In the genomic region with DNA sequence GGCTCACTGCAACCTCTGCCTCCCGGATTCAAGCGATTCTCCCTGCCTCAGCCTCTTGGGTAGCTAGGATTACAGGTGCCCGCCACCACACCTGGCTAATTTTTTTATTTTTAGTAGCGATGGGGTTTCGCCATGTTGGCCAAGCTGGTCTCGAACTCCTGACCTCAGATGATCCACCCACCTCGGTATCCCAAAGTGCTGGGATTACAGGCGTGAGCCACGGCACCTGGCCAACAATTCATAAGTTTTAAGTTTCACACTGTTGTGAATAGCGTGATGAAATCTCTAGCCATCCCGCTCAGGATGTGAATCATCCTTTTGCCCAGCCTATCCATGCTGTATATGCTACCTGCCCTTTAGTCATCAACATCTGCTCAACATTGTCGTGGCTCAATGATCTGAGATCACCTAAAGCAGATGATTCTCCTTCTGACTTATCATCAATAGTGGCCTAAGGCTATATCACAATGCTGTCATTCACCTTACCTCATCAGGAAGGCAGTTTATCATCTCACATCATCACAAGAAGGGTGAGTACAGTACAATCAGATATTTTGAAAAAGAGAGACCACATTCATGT, we compare ENCODE assay signal across 1 cellular context.
TF ChIP-seq lines count a peak whose summit lies in the region.

No MANE protein-coding gene starts in this region.

TF ChIP-seq in HEK293, 187 proteins besides CTCF, POLR2A, EP300 and RAD21 (continued from another document):
- TF ChIP-seq, protein P1, sequence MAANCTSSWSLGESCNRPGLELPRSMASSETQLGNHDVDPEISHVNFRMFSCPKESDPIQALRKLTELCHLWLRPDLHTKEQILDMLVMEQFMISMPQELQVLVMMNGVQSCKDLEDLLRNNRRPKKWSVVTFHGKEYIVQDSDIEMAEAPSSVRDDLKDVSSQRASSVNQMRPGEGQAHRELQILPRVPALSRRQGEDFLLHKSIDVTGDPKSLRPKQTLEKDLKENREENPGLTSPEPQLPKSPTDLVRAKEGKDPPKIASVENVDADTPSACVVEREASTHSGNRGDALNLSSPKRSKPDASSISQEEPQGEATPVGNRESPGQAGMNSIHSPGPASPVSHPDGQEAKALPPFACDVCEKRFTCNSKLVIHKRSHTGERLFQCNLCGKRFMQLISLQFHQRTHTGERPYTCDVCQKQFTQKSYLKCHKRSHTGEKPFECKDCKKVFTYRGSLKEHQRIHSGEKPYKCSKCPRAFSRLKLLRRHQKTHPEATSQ (tag by site-specific recombination; IDR thresholded peaks at IDR 0.05) = no peak
- TF ChIP-seq, protein P2, sequence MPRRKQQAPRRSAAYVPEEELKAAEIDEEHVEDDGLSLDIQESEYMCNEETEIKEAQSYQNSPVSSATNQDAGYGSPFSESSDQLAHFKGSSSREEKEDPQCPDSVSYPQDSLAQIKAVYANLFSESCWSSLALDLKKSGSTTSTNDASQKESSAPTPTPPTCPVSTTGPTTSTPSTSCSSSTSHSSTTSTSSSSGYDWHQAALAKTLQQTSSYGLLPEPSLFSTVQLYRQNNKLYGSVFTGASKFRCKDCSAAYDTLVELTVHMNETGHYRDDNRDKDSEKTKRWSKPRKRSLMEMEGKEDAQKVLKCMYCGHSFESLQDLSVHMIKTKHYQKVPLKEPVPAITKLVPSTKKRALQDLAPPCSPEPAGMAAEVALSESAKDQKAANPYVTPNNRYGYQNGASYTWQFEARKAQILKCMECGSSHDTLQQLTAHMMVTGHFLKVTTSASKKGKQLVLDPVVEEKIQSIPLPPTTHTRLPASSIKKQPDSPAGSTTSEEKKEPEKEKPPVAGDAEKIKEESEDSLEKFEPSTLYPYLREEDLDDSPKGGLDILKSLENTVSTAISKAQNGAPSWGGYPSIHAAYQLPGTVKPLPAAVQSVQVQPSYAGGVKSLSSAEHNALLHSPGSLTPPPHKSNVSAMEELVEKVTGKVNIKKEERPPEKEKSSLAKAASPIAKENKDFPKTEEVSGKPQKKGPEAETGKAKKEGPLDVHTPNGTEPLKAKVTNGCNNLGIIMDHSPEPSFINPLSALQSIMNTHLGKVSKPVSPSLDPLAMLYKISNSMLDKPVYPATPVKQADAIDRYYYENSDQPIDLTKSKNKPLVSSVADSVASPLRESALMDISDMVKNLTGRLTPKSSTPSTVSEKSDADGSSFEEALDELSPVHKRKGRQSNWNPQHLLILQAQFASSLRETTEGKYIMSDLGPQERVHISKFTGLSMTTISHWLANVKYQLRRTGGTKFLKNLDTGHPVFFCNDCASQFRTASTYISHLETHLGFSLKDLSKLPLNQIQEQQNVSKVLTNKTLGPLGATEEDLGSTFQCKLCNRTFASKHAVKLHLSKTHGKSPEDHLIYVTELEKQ (tag by site-specific recombination; IDR thresholded peaks at IDR 0.05; ENCODE audit: borderline replicate concordance) = peak; percentile 62; the same call in 1 of the 2 replicates
- TF ChIP-seq ZNF221 (tag by site-specific recombination; IDR thresholded peaks at IDR 0.05; ENCODE audit: borderline replicate concordance) = no peak
- no peak for TF ChIP-seq SETDB1 (IDR thresholded peaks at IDR 0.05; ENCODE audit: insufficient read length, low read length)
- no peak for TF ChIP-seq SALL2 (tag by site-specific recombination; IDR thresholded peaks at IDR 0.05; ENCODE audit: borderline replicate concordance)
- TF ChIP-seq, protein P3, sequence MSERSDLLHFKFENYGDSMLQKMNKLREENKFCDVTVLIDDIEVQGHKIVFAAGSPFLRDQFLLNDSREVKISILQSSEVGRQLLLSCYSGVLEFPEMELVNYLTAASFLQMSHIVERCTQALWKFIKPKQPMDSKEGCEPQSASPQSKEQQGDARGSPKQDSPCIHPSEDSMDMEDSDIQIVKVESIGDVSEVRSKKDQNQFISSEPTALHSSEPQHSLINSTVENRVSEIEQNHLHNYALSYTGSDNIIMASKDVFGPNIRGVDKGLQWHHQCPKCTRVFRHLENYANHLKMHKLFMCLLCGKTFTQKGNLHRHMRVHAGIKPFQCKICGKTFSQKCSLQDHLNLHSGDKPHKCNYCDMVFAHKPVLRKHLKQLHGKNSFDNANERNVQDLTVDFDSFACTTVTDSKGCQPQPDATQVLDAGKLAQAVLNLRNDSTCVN (tag by site-specific recombination; optimal IDR thresholded peaks at IDR 0.05) = no peak
- TF ChIP-seq, protein P4, sequence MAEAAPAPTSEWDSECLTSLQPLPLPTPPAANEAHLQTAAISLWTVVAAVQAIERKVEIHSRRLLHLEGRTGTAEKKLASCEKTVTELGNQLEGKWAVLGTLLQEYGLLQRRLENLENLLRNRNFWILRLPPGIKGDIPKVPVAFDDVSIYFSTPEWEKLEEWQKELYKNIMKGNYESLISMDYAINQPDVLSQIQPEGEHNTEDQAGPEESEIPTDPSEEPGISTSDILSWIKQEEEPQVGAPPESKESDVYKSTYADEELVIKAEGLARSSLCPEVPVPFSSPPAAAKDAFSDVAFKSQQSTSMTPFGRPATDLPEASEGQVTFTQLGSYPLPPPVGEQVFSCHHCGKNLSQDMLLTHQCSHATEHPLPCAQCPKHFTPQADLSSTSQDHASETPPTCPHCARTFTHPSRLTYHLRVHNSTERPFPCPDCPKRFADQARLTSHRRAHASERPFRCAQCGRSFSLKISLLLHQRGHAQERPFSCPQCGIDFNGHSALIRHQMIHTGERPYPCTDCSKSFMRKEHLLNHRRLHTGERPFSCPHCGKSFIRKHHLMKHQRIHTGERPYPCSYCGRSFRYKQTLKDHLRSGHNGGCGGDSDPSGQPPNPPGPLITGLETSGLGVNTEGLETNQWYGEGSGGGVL (tag by site-specific recombination; IDR thresholded peaks at IDR 0.05) = no peak
- TF ChIP-seq KLF1 (tag by site-specific recombination; IDR thresholded peaks at IDR 0.05) = peak; percentile 47
- no peak for TF ChIP-seq ZNF621 (tag by site-specific recombination; IDR thresholded peaks at IDR 0.05)
- TF ChIP-seq ZNF510 (tag by site-specific recombination; IDR thresholded peaks at IDR 0.05; ENCODE audit: insufficient replicate concordance) = no peak
- TF ChIP-seq ZNF157 (tag by site-specific recombination; IDR thresholded peaks at IDR 0.05) = 0 out of 2 replicates have a peak, but pooled peaks have one; percentile 30
- TF ChIP-seq ZXDB (tag by site-specific recombination; IDR thresholded peaks at IDR 0.05) = peak; percentile 69
- TF ChIP-seq, protein P5, sequence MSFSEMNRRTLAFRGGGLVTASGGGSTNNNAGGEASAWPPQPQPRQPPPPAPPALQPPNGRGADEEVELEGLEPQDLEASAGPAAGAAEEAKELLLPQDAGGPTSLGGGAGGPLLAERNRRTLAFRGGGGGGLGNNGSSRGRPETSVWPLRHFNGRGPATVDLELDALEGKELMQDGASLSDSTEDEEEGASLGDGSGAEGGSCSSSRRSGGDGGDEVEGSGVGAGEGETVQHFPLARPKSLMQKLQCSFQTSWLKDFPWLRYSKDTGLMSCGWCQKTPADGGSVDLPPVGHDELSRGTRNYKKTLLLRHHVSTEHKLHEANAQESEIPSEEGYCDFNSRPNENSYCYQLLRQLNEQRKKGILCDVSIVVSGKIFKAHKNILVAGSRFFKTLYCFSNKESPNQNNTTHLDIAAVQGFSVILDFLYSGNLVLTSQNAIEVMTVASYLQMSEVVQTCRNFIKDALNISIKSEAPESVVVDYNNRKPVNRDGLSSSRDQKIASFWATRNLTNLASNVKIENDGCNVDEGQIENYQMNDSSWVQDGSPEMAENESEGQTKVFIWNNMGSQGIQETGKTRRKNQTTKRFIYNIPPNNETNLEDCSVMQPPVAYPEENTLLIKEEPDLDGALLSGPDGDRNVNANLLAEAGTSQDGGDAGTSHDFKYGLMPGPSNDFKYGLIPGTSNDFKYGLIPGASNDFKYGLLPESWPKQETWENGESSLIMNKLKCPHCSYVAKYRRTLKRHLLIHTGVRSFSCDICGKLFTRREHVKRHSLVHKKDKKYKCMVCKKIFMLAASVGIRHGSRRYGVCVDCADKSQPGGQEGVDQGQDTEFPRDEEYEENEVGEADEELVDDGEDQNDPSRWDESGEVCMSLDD (tag by site-specific recombination; IDR thresholded peaks at IDR 0.05) = peak; percentile 58; the same call in 1 of the 2 replicates
- no peak for TF ChIP-seq HOXC10 (CRISPR knock-in tag; IDR thresholded peaks at IDR 0.05)
- TF ChIP-seq ZBTB1 (tag by site-specific recombination; IDR thresholded peaks at IDR 0.05) = no peak
- TF ChIP-seq RBAK (tag by site-specific recombination; IDR thresholded peaks at IDR 0.05) = peak; percentile 37; the same call in 1 of the 2 replicates
- TF ChIP-seq, protein P6, sequence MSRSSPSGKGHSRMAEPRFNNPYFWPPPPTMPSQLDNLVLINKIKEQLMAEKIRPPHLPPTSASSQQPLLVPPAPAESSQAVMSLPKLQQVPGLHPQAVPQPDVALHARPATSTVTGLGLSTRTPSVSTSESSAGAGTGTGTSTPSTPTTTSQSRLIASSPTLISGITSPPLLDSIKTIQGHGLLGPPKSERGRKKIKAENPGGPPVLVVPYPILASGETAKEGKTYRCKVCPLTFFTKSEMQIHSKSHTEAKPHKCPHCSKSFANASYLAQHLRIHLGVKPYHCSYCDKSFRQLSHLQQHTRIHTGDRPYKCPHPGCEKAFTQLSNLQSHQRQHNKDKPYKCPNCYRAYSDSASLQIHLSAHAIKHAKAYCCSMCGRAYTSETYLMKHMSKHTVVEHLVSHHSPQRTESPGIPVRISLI (tag by site-specific recombination; IDR thresholded peaks at IDR 0.05) = peak; percentile 85; the same call in 1 of the 2 replicates
- TF ChIP-seq SP2 (tag by site-specific recombination; IDR thresholded peaks at IDR 0.05) = 0 out of 2 replicates have a peak, but pooled peaks have one; percentile 7
- no peak for TF ChIP-seq ZSCAN30 (tag by site-specific recombination; IDR thresholded peaks at IDR 0.05)
